Comparison of ENCODE assay signal across 21 cellular contexts in the genomic region with DNA sequence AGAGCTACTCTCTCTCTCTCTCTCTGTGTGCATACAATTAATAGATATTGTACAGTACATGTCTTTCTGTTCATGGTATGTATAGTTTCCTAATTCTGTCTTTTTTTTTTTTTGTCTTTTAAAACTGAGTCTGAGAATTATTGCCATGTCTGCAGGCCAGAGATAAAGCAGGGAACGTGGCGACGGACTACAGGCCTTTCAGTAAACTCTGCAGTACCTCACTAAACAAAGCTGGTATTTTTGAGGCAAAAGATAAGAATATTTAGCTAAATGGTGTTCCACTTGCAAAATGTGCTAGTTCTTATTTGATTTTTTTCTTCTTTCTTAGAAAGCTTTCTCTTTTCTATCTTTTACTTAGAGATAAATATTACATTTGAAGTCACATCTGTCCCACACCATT.
"Had no signal": no experiment of that assay in that cellular context is flagged by ENCODE, and none has a peak within 500 bp of the region (broad histone marks: within the 10 kb centered on the region; RNA-seq: fewer than 3 reads in every experiment).

No MANE protein-coding gene starts in this region.

- H3K9me3 Mint-ChIP-seq: activated naive CD8-positive, alpha-beta T cell treated with anti-CD3 and anti-CD28 coated beads, Interleukin-2, amount 50 U/mL, for 24 hours; activated T-cell treated with anti-CD3 and anti-CD28 coated beads, Interleukin-2, amount 50 U/mL, for 24 hours; dendritic cell treated with granulocyte-macrophage colony-stimulating factor and Interleukin-4, amounts not matched to agents 40 ng/mL and 50 ng/mL, for 4 days; immature natural killer cell; natural killer cell; stimulated activated naive CD8-positive, alpha-beta T cell treated with anti-CD3 and anti-CD28 coated beads, Interleukin-15, amount 100 ng/mL, for 72 hours; WTC11 had no signal

- H3K9me3 ChIP-seq: body of pancreas, left lung, prostate gland, tibial artery had no signal

- H3K27me3 ChIP-seq: body of pancreas, cardiac muscle cell, left lung, tibial artery had no signal

- H3K27ac Mint-ChIP-seq: activated naive CD8-positive, alpha-beta T cell treated with anti-CD3 and anti-CD28 coated beads, Interleukin-2, amount 50 U/mL, for 24 hours; activated T-cell treated with anti-CD3 and anti-CD28 coated beads, Interleukin-2, amount 50 U/mL, for 24 hours; dendritic cell treated with granulocyte-macrophage colony-stimulating factor and Interleukin-4, amounts not matched to agents 40 ng/mL and 50 ng/mL, for 4 days; immature natural killer cell; natural killer cell; stimulated activated naive CD8-positive, alpha-beta T cell treated with anti-CD3 and anti-CD28 coated beads, Interleukin-15, amount 100 ng/mL, for 72 hours; WTC11 had no signal

- DNase-seq: activated CD8-positive, alpha-beta memory T cell treated with anti-CD3 and anti-CD28 coated beads for 24 hours; activated CD8-positive, alpha-beta memory T cell treated with anti-CD3 and anti-CD28 coated beads, Interleukin-2, amount 50 U/mL, for 4 hours; activated effector memory CD4-positive, alpha-beta T cell treated with anti-CD3 and anti-CD28 coated beads, Interleukin-2, amount 50 U/mL, for 16 hours; activated naive CD4-positive, alpha-beta T cell treated with anti-CD3 and anti-CD28 coated beads, Interleukin-2, amount 50 U/mL, for 16 hours; activated naive CD8-positive, alpha-beta T cell treated with anti-CD3 and anti-CD28 coated beads, Interleukin-2, amount 50 U/mL, for 24 hours; activated T-cell treated with anti-CD3 and anti-CD28 coated beads, Interleukin-2, amount 50 U/mL, for 24 hours; anterior cingulate cortex; body of pancreas; effector CD4-positive, alpha-beta T cell; foreskin melanocyte; immature natural killer cell; kidney glomerular epithelial cell; left lung; natural killer cell; stimulated activated CD4-positive, alpha-beta T cell treated with anti-CD3 and anti-CD28 coated beads, Interleukin-4, amount 100 ng/mL, for 24 hours; stimulated activated naive CD8-positive, alpha-beta T cell treated with anti-CD3 and anti-CD28 coated beads, Interleukin-15, amount 100 ng/mL, for 72 hours; tibial artery had no signal

- H3K4me1 Mint-ChIP-seq: immature natural killer cell; natural killer cell; stimulated activated naive CD8-positive, alpha-beta T cell treated with anti-CD3 and anti-CD28 coated beads, Interleukin-15, amount 100 ng/mL, for 72 hours; WTC11 had no signal

- H3K36me3 Mint-ChIP-seq: natural killer cell, WTC11 had no signal

- H3K4me3 ChIP-seq: body of pancreas, cardiac muscle cell, left lung, prostate gland, tibial artery had no signal

- H3K36me3 ChIP-seq: cardiac muscle cell, prostate gland had no signal

- H3K27me3 Mint-ChIP-seq: activated naive CD8-positive, alpha-beta T cell treated with anti-CD3 and anti-CD28 coated beads, Interleukin-2, amount 50 U/mL, for 24 hours; activated T-cell treated with anti-CD3 and anti-CD28 coated beads, Interleukin-2, amount 50 U/mL, for 24 hours; dendritic cell treated with granulocyte-macrophage colony-stimulating factor and Interleukin-4, amounts not matched to agents 40 ng/mL and 50 ng/mL, for 4 days; stimulated activated naive CD8-positive, alpha-beta T cell treated with anti-CD3 and anti-CD28 coated beads, Interleukin-15, amount 100 ng/mL, for 72 hours had no signal

- H3K4me3 Mint-ChIP-seq: activated naive CD8-positive, alpha-beta T cell treated with anti-CD3 and anti-CD28 coated beads, Interleukin-2, amount 50 U/mL, for 24 hours; activated T-cell treated with anti-CD3 and anti-CD28 coated beads, Interleukin-2, amount 50 U/mL, for 24 hours; dendritic cell treated with granulocyte-macrophage colony-stimulating factor and Interleukin-4, amounts not matched to agents 40 ng/mL and 50 ng/mL, for 4 days; immature natural killer cell; natural killer cell; stimulated activated naive CD8-positive, alpha-beta T cell treated with anti-CD3 and anti-CD28 coated beads, Interleukin-15, amount 100 ng/mL, for 72 hours; WTC11 had no signal

- ATAC-seq: activated naive CD8-positive, alpha-beta T cell treated with anti-CD3 and anti-CD28 coated beads, Interleukin-2, amount 50 U/mL, for 24 hours; body of pancreas; left lung; natural killer cell; stimulated activated naive CD8-positive, alpha-beta T cell treated with anti-CD3 and anti-CD28 coated beads, Interleukin-15, amount 100 ng/mL, for 72 hours; WTC11 had no signal

- H3K27ac ChIP-seq: body of pancreas, cardiac muscle cell, left lung, prostate gland, tibial artery had no signal

- H3K4me1 ChIP-seq: body of pancreas, prostate gland, tibial artery had no signal
